ENCODE assay signal across 2 cellular contexts in the genomic region with DNA sequence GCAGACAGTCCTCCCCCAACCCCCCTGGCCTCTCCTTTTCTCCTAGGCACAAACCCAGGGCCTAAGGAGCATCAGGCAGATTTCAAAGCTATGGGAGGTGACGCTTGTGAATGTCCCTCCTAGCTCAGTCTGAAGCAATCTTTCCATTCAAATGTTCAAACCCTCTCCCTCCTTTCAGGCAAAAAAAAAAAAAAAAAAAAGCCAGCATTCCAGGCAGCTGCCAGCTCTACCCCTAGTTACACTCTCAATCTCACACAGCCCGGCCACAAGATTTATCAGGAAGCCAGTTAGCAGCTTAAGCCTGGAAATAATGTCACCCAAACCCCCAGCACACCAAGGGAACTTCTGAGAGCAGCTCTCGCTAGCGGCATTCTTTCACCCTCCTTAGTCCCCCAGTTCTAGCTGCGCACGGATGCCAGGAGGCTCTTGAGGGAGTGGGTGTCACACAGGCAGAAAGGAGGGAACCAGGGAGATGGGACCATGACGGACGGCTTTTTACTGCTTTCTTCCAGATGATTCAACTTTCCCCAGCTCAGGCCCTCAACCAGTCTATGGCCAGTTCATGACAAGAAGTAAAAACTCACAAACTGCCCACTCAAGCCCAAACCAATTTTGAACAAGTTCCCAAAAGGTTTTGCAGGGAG.
TF ChIP-seq lines count a peak whose summit lies in the region.

No MANE protein-coding gene starts in this region.

TF ChIP-seq in endothelial cell of umbilical vein, 7 proteins besides CTCF, POLR2A, EP300 and RAD21:
- no peak for TF ChIP-seq FOS (IDR thresholded peaks at IDR 0.05; ENCODE audit: borderline replicate concordance, insufficient read depth, low read length)
- no peak for TF ChIP-seq POLR2AphosphoS5 (IDR thresholded peaks at IDR 0.05; ENCODE audit: insufficient read depth, low read depth, low read length)
- TF ChIP-seq JUN (IDR thresholded peaks at IDR 0.05; ENCODE audit: borderline replicate concordance, insufficient read depth, insufficient read length, low read depth) = no peak
- TF ChIP-seq MYC (IDR thresholded peaks at IDR 0.05; ENCODE audit: low read depth, low read length) = no peak
- TF ChIP-seq GATA2 (IDR thresholded peaks at IDR 0.05; ENCODE audit: insufficient read depth, insufficient read length, low read depth, low read length) = no peak
- TF ChIP-seq EZH2 (IDR thresholded peaks at IDR 0.05; ENCODE audit: borderline replicate concordance, low read depth, low read length, severe bottlenecking) = no peak
- TF ChIP-seq, protein P1, sequence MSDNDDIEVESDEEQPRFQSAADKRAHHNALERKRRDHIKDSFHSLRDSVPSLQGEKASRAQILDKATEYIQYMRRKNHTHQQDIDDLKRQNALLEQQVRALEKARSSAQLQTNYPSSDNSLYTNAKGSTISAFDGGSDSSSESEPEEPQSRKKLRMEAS (IDR thresholded peaks at IDR 0.05; ENCODE audit: insufficient read depth, insufficient read length) = no peak
TF ChIP-seq in endothelial cell of umbilical vein: peak in this region for 0.

TF ChIP-seq in GM12891, 5 proteins besides CTCF, POLR2A, EP300 and RAD21:
- no peak for TF ChIP-seq POLR2AphosphoS5 (IDR thresholded peaks at IDR 0.05; ENCODE audit: low read depth, low read length)
- no peak for TF ChIP-seq TAF1 (IDR thresholded peaks at IDR 0.05; ENCODE audit: low read depth, low read length)
- no peak for TF ChIP-seq POU2F2 (IDR thresholded peaks at IDR 0.05; ENCODE audit: low read depth, low read length)
- TF ChIP-seq SPI1 (IDR thresholded peaks at IDR 0.05; ENCODE audit: low read depth, low read length) = no peak
- no peak for TF ChIP-seq PAX5 (IDR thresholded peaks at IDR 0.05; ENCODE audit: insufficient read depth, low read length, severe bottlenecking)
